In the genomic region with DNA sequence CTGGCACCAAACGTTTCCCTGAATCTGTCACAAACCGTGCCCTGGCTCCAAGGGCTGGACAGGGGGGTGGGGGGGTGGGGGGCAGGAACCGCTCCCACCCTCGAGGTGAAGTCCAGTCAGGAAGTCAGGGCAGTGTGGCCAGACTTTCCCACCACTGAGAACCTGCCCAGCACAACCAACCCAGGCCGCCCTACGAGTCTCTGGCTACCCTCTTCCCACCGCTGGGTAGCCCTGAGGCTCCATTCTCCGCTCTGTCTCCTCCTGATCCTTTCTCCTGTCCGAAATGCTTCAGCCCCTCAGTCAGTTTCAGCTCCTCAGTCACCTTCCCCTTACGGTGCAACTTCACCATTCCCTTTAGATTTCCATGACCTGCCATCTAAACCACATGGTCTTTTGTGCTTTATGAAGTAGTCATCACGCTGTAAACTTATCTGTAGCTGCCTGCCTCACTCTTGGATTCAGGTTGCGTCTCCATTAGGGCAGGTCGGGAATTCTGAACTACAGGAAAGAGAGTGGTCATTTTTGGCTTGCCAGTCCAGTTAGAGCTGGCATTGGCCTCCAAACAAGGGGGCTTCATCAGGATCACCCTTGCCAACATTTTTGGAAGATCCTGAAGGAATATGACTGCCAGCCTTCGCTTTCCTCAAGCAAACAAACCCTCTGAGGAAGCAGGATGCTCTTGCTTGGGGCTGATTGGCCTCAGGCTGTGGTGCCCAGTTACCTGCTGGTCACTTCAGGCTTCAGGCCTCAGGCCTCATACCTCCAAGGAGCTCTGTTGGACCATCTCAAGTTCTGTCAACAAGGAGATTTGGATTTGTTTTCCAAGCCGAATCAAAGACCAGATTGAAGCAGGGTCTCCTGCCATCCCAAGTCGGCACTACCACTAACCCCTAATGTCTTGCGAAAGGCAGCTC, we compare ENCODE assay signal across 8 cellular contexts. TPM values are rescaled to one million over a fixed set of nuclear protein-coding genes. Genes with fewer than 3 reads are reported as not detected.
A peak's percentile ranks its signal among the peaks of the same experiment; 100 is the strongest.
DNase-seq lines count a peak whose midpoint lies in the region; ATAC-seq and TF ChIP-seq lines count a peak whose summit lies in the region.

No MANE protein-coding gene starts in this region.

- H3K4me3 ChIP-seq in adrenal gland (peak overlapping the region in 2 of 4 donors; percentile 72 to 80), thoracic aorta (peak overlapping the region; percentile 99)

- H3K27ac ChIP-seq in adrenal gland (peak overlapping the region in 4 of 5 donors; percentile 88 to 96 (median 92)), thoracic aorta (peak overlapping the region; percentile 88 to 92)

- ATAC-seq in left lobe of liver (peak; percentile 5), thoracic aorta (ENCODE audit: insufficient number of reproducible peaks, low FRiP score, low read depth) (no peak), HG03280 (IDR thresholded peaks at IDR 0.05; ENCODE audit: unreplicated experiment) (no peak)

- H3K36me3 ChIP-seq in adrenal gland (replicated peaks in 1 of 2) (peaks cover 0 to 18% of the 10 kb centered on the region in 2 donors), thoracic aorta (no peaks in the 10 kb centered on the region)

- H3K27me3 ChIP-seq in adrenal gland: no peaks in the 10 kb centered on the region
- no peaks in the 10 kb centered on the region for H3K27me3 ChIP-seq in thoracic aorta (replicated peaks; ENCODE audit: insufficient read depth)

- peaks cover 25% of the 10 kb centered on the region for H3K36me3 Mint-ChIP-seq in activated CD4-positive, alpha-beta T cell treated with anti-CD3 and anti-CD28 coated beads, Interleukin-2, amount 10 ng/mL, durations not matched to agents 24 days and 14 days (ENCODE audit: low read depth)

- intact Hi-C loops in activated CD4-positive, alpha-beta T cell treated with anti-CD3 and anti-CD28 coated beads, Interleukin-2, amount 10 ng/mL, durations not matched to agents 24 days and 14 days (cut with micrococcal nuclease): loop anchor here (2.0 to 5.0 kb wide), 3 partner anchors 250 to 485 kb away; a partner anchor contains a TSS
- intact Hi-C loops in adrenal gland (cut with DNase I): loop anchor here in 1 of 2 donors (10.0 kb wide), 2 partner anchors 48 to 128 kb away; a partner anchor contains a TSS

- peak overlapping the region; percentile 92 for H3K4me3 Mint-ChIP-seq in activated CD4-positive, alpha-beta T cell treated with anti-CD3 and anti-CD28 coated beads, Interleukin-2, amount 10 ng/mL, durations not matched to agents 24 days and 14 days

- H3K4me1 ChIP-seq in adrenal gland (replicated peaks in 1 of 2) (peaks cover 30 to 48% of the 10 kb centered on the region in 2 donors), thoracic aorta (ENCODE audit: control insufficient read depth in 1 of 2, low read depth in 2 of 2) (peaks cover 19 to 40% of the 10 kb centered on the region in 2 donors)

- H3K9me3 ChIP-seq in adrenal gland (replicated peaks in 1 of 3) (no peaks in the 10 kb centered on the region), thoracic aorta (no peaks in the 10 kb centered on the region)

- peak overlapping the region; percentile 98 for H3K27ac Mint-ChIP-seq in activated CD4-positive, alpha-beta T cell treated with anti-CD3 and anti-CD28 coated beads, Interleukin-2, amount 10 ng/mL, durations not matched to agents 24 days and 14 days

- no peak for TF ChIP-seq POLR2A in adrenal gland (IDR thresholded peaks at IDR 0.05)

- 72 to 97% (median 85%) methylated on average over 12 to 17 of the region's 17 CpGs for WGBS in adrenal gland, 4 donors

- POLR2A ChIA-PET in GM10248 (lab: Yijun Ruan, JAX): no interaction called here

- peaks cover 35% of the 10 kb centered on the region for H3K4me1 Mint-ChIP-seq in activated CD4-positive, alpha-beta T cell treated with anti-CD3 and anti-CD28 coated beads, Interleukin-2, amount 10 ng/mL, durations not matched to agents 24 days and 14 days

- peak; percentile 59 for DNase-seq in activated CD4-positive, alpha-beta T cell treated with anti-CD3 and anti-CD28 coated beads, Interleukin-2, amount 10 ng/mL, durations not matched to agents 24 days and 14 days
- DNase-seq in activated CD4-positive, alpha-beta T cell treated with anti-CD3 and anti-CD28 coated beads, Interleukin-2, amount 50 U/mL, for 48 hours: no peak
- DNase-seq in adrenal gland (peak in 1 of 7 donors; percentile 33), left lobe of liver (ENCODE audit: low spot score) (no peak), thoracic aorta (ENCODE audit: low spot score) (no peak), GM10248 (ENCODE audit: extremely low spot score) (no peak), NCI-H345 (lab: John Stamatoyannopoulos, UW) (no peak)

- no peaks in the 10 kb centered on the region for H3K27me3 Mint-ChIP-seq in activated CD4-positive, alpha-beta T cell treated with anti-CD3 and anti-CD28 coated beads, Interleukin-2, amount 10 ng/mL, durations not matched to agents 24 days and 14 days

- H3K9me3 Mint-ChIP-seq in activated CD4-positive, alpha-beta T cell treated with anti-CD3 and anti-CD28 coated beads, Interleukin-2, amount 10 ng/mL, durations not matched to agents 24 days and 14 days: no peaks in the 10 kb centered on the region

- CTCF ChIA-PET in GM10248 (lab: Yijun Ruan, JAX): interaction anchor here (0.7 to 2.5 kb wide), 6 partner anchors 9 to 373 kb away, joined by 3 to 7 read pairs (median 3); no protein-coding TSS in a partner anchor

- no peak for TF ChIP-seq CTCF in adrenal gland (IDR thresholded peaks at IDR 0.05)
- no peak for TF ChIP-seq CTCF in thoracic aorta (IDR thresholded peaks at IDR 0.05)
- no peak for TF ChIP-seq CTCF in GM10248 (IDR thresholded peaks at IDR 0.05; ENCODE audit: control extremely low read depth, extremely low read depth, low read depth, missing control alignments)

RNA-seq across cellular contexts. Expression of a gene that starts 0.8 kb away (rescaled TPM):
- 45.6 and 51.9 TPM in 2 replicates for total RNA-seq in activated CD4-positive, alpha-beta T cell treated with anti-CD3 and anti-CD28 coated beads, Interleukin-2, amount 10 ng/mL, durations not matched to agents 24 days and 14 days
- 10 to 100 TPM; 45.0 to 74.9 (median 65.2) TPM for total RNA-seq in adrenal gland
- 10 to 100 TPM; 15.1 to 88.3 (median 15.8) TPM for polyA plus RNA-seq in adrenal gland
- 14.4 TPM for total RNA-seq in left lobe of liver
- total RNA-seq in thoracic aorta: 10 to 100 TPM; 14.9 to 31.4 TPM

RNA-seq across cellular contexts. Expression of a gene that starts 51.6 kb away (rescaled TPM):
- total RNA-seq in activated CD4-positive, alpha-beta T cell treated with anti-CD3 and anti-CD28 coated beads, Interleukin-2, amount 10 ng/mL, durations not matched to agents 24 days and 14 days: 30.9 and 32.5 TPM in 2 replicates
- total RNA-seq in adrenal gland: 10 to 100 TPM; 63.6 to 91.7 (median 83.5) TPM
- 100 to 1,000 TPM in 1 of 3 donors, 10 to 100 TPM in 2; 34.8 to 146 (median 37.7) TPM for polyA plus RNA-seq in adrenal gland
- total RNA-seq in left lobe of liver: 28.4 TPM
- 10 to 100 TPM; 35.7 to 52.3 TPM for total RNA-seq in thoracic aorta
